In genomic region chr1:88422037-88422436, GRCh38 we compare ENCODE assay signal across 29 cellular contexts.
"Had no signal": no experiment of that assay in that cellular context is flagged by ENCODE, and none has a peak within 500 bp of the region (broad histone marks: within the 10 kb centered on the region; RNA-seq: fewer than 3 reads in every experiment).

No MANE protein-coding gene starts in this region.

- H3K9me3 ChIP-seq: adrenal gland had no signal

- H3K27me3 ChIP-seq: adrenal gland had no signal

- H3K4me3 ChIP-seq: adrenal gland had no signal

- H3K36me3 ChIP-seq: adrenal gland had no signal

- ATAC-seq: activated CD8-positive, alpha-beta T cell treated with anti-CD3 and anti-CD28 coated beads for 36 hours; activated naive CD4-positive, alpha-beta T cell treated with anti-CD3 and anti-CD28 coated beads, Interleukin-2, amount 50 U/mL, for 72 hours; activated T-cell treated with anti-CD3 and anti-CD28 coated beads, Interleukin-2, amount 50 U/mL, for 4 hours; activated T-cell treated with anti-CD3 and anti-CD28 coated beads, Interleukin-2, amount 50 U/mL, for 72 hours; activated T-helper 17 cell treated with anti-CD3 and anti-CD28 coated beads, Interleukin-2, amount 50 U/mL, for 72 hours had no signal

- DNase-seq: activated B cell treated with CpG ODN at 0.5 μM for 24 hours; activated CD4-positive, alpha-beta memory T cell treated with anti-CD3 and anti-CD28 coated beads for 36 hours; activated CD4-positive, alpha-beta T cell treated with anti-CD3 and anti-CD28 coated beads for 4 hours; activated CD4-positive, alpha-beta T cell treated with anti-CD3 and anti-CD28 coated beads, Interleukin-2, amount 10 ng/mL, durations not matched to agents 24 days and 14 days; activated CD4-positive, alpha-beta T cell treated with anti-CD3 and anti-CD28 coated beads, Interleukin-2, amount 50 U/mL, for 1 hour; activated CD4-positive, alpha-beta T cell treated with anti-CD3 and anti-CD28 coated beads, Interleukin-2, amount 50 U/mL, for 4 hours; activated CD4-positive, CD25-positive, alpha-beta regulatory T cell treated with anti-CD3 and anti-CD28 coated beads, Interleukin-2, amount 50 U/mL, for 72 hours; activated CD8-positive, alpha-beta memory T cell treated with anti-CD3 and anti-CD28 coated beads, Interleukin-2, amount 50 U/mL, for 4 hours; activated CD8-positive, alpha-beta T cell treated with anti-CD3 and anti-CD28 coated beads for 36 hours; activated effector memory CD4-positive, alpha-beta T cell treated with anti-CD3 and anti-CD28 coated beads, Interleukin-2, amount 50 U/mL, for 16 hours; activated gamma-delta T cell treated with Interleukin-2 at 50 U/mL for 16 hours; activated naive CD4-positive, alpha-beta T cell; activated naive CD4-positive, alpha-beta T cell treated with anti-CD3 and anti-CD28 coated beads for 36 hours; activated naive CD4-positive, alpha-beta T cell treated with anti-CD3 and anti-CD28 coated beads, Interleukin-2, amount 50 U/mL, for 16 hours; activated naive CD8-positive, alpha-beta T cell treated with anti-CD3 and anti-CD28 coated beads for 36 hours; activated T-cell treated with anti-CD3 and anti-CD28 coated beads for 4 hours; activated T-cell treated with anti-CD3 and anti-CD28 coated beads, Interleukin-2, amount 50 U/mL, for 1 hour; activated T-cell treated with anti-CD3 and anti-CD28 coated beads, Interleukin-2, amount 50 U/mL, for 4 hours; activated T-cell treated with anti-CD3 and anti-CD28 coated beads, Interleukin-2, amount 50 U/mL, for 72 hours; adrenal gland; amniotic stem cell; aorta; central memory CD4-positive, alpha-beta T cell; T-helper 1 cell; T-helper 2 cell; T-helper 9 cell had no signal

- H3K4me1 ChIP-seq: adrenal gland had no signal

- H3K27ac ChIP-seq: adrenal gland, VCaP had no signal
